ENCODE assay signal across 1 cellular context in genomic region chr19:36378625-36379509, GRCh38.
TF ChIP-seq lines count a peak whose summit lies in the region.

TSS of gene ZFP14 (minus strand) at chr19:36379201. CDS start at chr19:36367892, 11,309 bp downstream.

TF ChIP-seq in GM12878, 131 proteins besides CTCF, POLR2A, EP300 and RAD21 (continued from another document and continues in another):
- TF ChIP-seq MAX (IDR thresholded peaks at IDR 0.05; ENCODE audit: low read depth, low read length): 0 out of 2 replicates have a peak, but pooled peaks have one; percentile 20
- peak; percentile 74 for TF ChIP-seq YY1 (IDR thresholded peaks at IDR 0.05; ENCODE audit: low read depth, low read length)
- no peak for TF ChIP-seq USF1 (IDR thresholded peaks at IDR 0.05; ENCODE audit: borderline replicate concordance, extremely low read length, insufficient read depth, low read depth, low read length)
- TF ChIP-seq SMC3 (IDR thresholded peaks at IDR 0.05; ENCODE audit: borderline replicate concordance, low read length): peak; percentile 36; the same call in 1 of the 2 replicates
- TF ChIP-seq RAD51 (IDR thresholded peaks at IDR 0.05): no peak
- no peak for TF ChIP-seq IRF5 (IDR thresholded peaks at IDR 0.05; ENCODE audit: borderline replicate concordance)
- TF ChIP-seq REST (IDR thresholded peaks at IDR 0.05; ENCODE audit: low read depth, low read length): no peak
- TF ChIP-seq MEF2B (IDR thresholded peaks at IDR 0.05; ENCODE audit: partially characterized antibody, poor library complexity, severe bottlenecking): no peak
- no peak for TF ChIP-seq HDGF (IDR thresholded peaks at IDR 0.05)
- TF ChIP-seq CEBPZ (IDR thresholded peaks at IDR 0.05; ENCODE audit: low read depth, low read length): no peak
- no peak for TF ChIP-seq PML (IDR thresholded peaks at IDR 0.05; ENCODE audit: low read length)
- no peak for TF ChIP-seq PRDM15 (CRISPR knock-in tag; IDR thresholded peaks at IDR 0.05)
- no peak for TF ChIP-seq ZBTB4 (CRISPR knock-in tag; IDR thresholded peaks at IDR 0.05)
- TF ChIP-seq SIX5 (IDR thresholded peaks at IDR 0.05; ENCODE audit: low read depth, low read length, severe bottlenecking): peak; percentile 83
- TF ChIP-seq CREM (IDR thresholded peaks at IDR 0.05; ENCODE audit: low read depth): no peak
- TF ChIP-seq SIN3A (IDR thresholded peaks at IDR 0.05; ENCODE audit: low read depth, low read length): no peak; the same call in 1 of the 2 replicates
- TF ChIP-seq RFX5 (IDR thresholded peaks at IDR 0.05; ENCODE audit: low read depth, low read length): no peak
- no peak for TF ChIP-seq CBFB (IDR thresholded peaks at IDR 0.05; ENCODE audit: low read depth)
- no peak for TF ChIP-seq CUX1 (IDR thresholded peaks at IDR 0.05; ENCODE audit: insufficient replicate concordance, low read depth, low read length)
- no peak for TF ChIP-seq BCL11A (IDR thresholded peaks at IDR 0.05; ENCODE audit: low read depth, low read length)
- TF ChIP-seq EZH2 (IDR thresholded peaks at IDR 0.05; ENCODE audit: borderline replicate concordance, control insufficient read depth, low read depth, low read length): no peak
- TF ChIP-seq POLR2AphosphoS2 (IDR thresholded peaks at IDR 0.05; ENCODE audit: low read depth, low read length): no peak
- peak; percentile 92 to 99 for TF ChIP-seq EGR1 (IDR thresholded peaks at IDR 0.05; ENCODE audit: borderline replicate concordance in 1 of 2, low read depth in 2 of 2, low read length in 2 of 2)
- no peak for TF ChIP-seq PAX5 (IDR thresholded peaks at IDR 0.05; ENCODE audit: borderline replicate concordance, low read depth, low read length)
